In the genomic region with DNA sequence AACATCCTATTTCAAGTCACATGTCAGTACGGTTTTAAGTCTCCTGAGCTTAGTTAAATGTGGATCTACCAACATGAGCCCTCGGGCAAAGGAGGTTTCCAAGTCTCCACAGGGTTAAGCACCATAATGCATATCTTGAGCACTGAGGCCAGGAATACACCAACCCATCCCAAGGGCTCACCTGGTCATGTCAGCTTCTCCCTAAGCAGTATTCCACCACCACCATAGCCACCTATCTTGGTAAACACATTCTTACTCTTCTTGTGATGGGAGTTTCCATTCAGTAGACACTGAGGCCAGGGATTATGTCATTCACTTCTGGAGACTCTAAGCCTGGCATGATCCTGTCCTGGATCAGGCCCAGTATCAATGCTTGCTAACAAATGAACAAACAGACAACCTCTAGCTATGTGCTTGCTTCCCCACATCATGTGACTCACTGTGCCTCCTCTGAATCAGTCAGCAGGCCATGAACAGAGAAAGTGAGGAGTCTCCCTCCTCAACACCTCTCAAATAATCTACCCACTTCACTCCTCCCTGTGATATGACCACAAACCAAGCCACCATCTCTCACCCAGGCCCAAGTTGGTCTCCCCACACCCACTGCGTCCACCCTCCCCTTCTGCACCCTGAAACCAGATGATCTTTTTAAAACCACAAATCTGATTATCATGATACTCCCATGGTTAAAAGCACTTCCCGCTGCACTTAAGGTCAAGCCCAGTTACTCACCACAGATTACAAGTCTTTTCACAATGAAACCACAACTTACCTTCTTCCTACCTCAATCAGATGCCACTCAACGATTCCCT, we compare ENCODE assay signal across 29 cellular contexts. TPM values are rescaled to one million over a fixed set of nuclear protein-coding genes. Genes with fewer than 3 reads are reported as not detected.
DNase-seq lines count a peak whose midpoint lies in the region; ATAC-seq, FAIRE-seq and TF ChIP-seq lines count a peak whose summit lies in the region.
"Had no signal": no experiment of that assay in that cellular context is flagged by ENCODE, and none has a peak within 500 bp of the region (broad histone marks: within the 10 kb centered on the region; RNA-seq: fewer than 3 reads in every experiment).

No MANE protein-coding gene starts in this region.

- no peak overlapping the region for H3K4ac ChIP-seq in H9 (ENCODE audit: low read depth, low read length)

- ATAC-seq in HepG2 = no peak
- no peak for ATAC-seq in right lobe of liver
- no peak for ATAC-seq in HG03432 (IDR thresholded peaks at IDR 0.05; ENCODE audit: unreplicated experiment)
- ATAC-seq in T-cell (replicated peaks in 1 of 4) = no peak

- no peak overlapping the region for H4K91ac ChIP-seq in H9 (ENCODE audit: insufficient read length, low read depth, low read length)

- no peak overlapping the region for H2AFZ ChIP-seq in HepG2 (ENCODE audit: low read length)
- H2AFZ ChIP-seq in H9 (ENCODE audit: low read length) = no peak overlapping the region
- H2AFZ ChIP-seq: PC-9 had no signal

- H2BK15ac ChIP-seq in H9 (ENCODE audit: low read depth, low read length) = no peak overlapping the region

- peaks cover 16 to 52% of the 10 kb centered on the region in 2 experiments for H3K36me3 ChIP-seq in HepG2 (replicated peaks in 1 of 2; ENCODE audit: control insufficient read depth in 1 of 2, insufficient read depth in 2 of 2, low read length in 2 of 2)
- no peaks in the 10 kb centered on the region for H3K36me3 ChIP-seq in right lobe of liver
- peaks cover 65% of the 10 kb centered on the region for H3K36me3 ChIP-seq in SJCRH30
- H3K36me3 ChIP-seq: BE2C had no signal

- no peaks in the 10 kb centered on the region for H3K23me2 ChIP-seq in H9 (ENCODE audit: insufficient read length, low read depth, low read length, poor library complexity, severe bottlenecking)

- BruUV-seq in HepG2 (replicated peaks; lab: Mats Ljungman, UMichigan) = no TSS peak

- POLR2A ChIA-PET in HepG2 (lab: Yijun Ruan, JAX) (no interaction called here), T-cell (lab: Charles Lee) (no interaction called here)

- H3K4me3 ChIP-seq in HepG2 (replicated peaks in 1 of 3; ENCODE audit: insufficient read depth in 1 of 3, low read depth in 2 of 3, low read length in 3 of 3) (peak overlapping the region in 1 of 3 experiments; percentile 6; a peak in 1 of 6 replicates), right lobe of liver (no peak overlapping the region), SJCRH30 (no peak overlapping the region), fibroblast of mammary gland (ENCODE audit: control insufficient read depth, low read depth, low read length) (no peak overlapping the region)
- H3K4me3 ChIP-seq: PC-9 had no signal

- H3K4me1 Mint-ChIP-seq in H9 (no peaks in the 10 kb centered on the region), T-cell (no peaks in the 10 kb centered on the region)
- H3K4me1 Mint-ChIP-seq: CD8-positive, alpha-beta memory T cell had no signal

- peaks cover 94 to 98% of the 10 kb centered on the region in 2 experiments for H3K9me3 Mint-ChIP-seq in H9
- H3K9me3 Mint-ChIP-seq in T-cell = peaks cover 31 to 45% (median 38%) of the 10 kb centered on the region in 3 donors

- TF ChIP-seq CTCF in HepG2 (CRISPR knock-in tag; IDR thresholded peaks at IDR 0.05) (no peak), right lobe of liver (IDR thresholded peaks at IDR 0.05) (no peak), fibroblast of mammary gland (conservative IDR thresholded peaks at IDR 0.05; ENCODE audit: control insufficient read depth, insufficient read depth, low read depth, low read length) (no peak), H9 (conservative IDR thresholded peaks at IDR 0.05) (no peak)

- WGBS in HepG2 (ENCODE audit: low lambda C conversion rate) = 46% methylated on average over 4 of the region's 5 CpGs
- 48% methylated on average over 4 of the region's 5 CpGs for WGBS in right lobe of liver (ENCODE audit: insufficient coverage, low coverage, low lambda C conversion rate, missing lambda C conversion rate)
- WGBS in H9 (ENCODE audit: extremely low coverage, insufficient read length, low lambda C conversion rate) = no CpG with 5 or more reads among the region's 5 CpGs

- H3K27ac ChIP-seq in HepG2 (ENCODE audit: extremely low read length, insufficient read depth, low read length) = no peak overlapping the region
- H3K27ac ChIP-seq in right lobe of liver = no peak overlapping the region
- H3K27ac ChIP-seq in SJCRH30 = peak overlapping the region; percentile 40
- no peak overlapping the region for H3K27ac ChIP-seq in H9 (ENCODE audit: insufficient read length, low read depth, low read length)
- H3K27ac ChIP-seq: 22Rv1, PC-9 had no signal

- DNase-seq in HepG2 (ENCODE audit: low spot score) (no peak), right lobe of liver (no peak), SJCRH30 (peak; percentile 50 to 73), fibroblast of mammary gland (ENCODE audit: low read depth) (peak; percentile 1), H9 (no peak), T-cell (no peak)
- no peak for DNase-seq in effector CD8-positive, alpha-beta T cell (lab: John Stamatoyannopoulos, UW)
- DNase-seq: BE2C; CD8-positive, alpha-beta memory T cell; DMS79 treated with DMSO at 0.1 percent for 48 hours; KBM-7; MM.1S; NCI-H1092 treated with DMSO at 0.1 percent for 48 hours; NCI-H1436; NCI-H187; NCI-H2171 treated with DMSO at 0.1 percent for 48 hours; NCI-H345; NCI-H510A treated with DMSO at 0.1 percent for 48 hours; NCI-H748 treated with DMSO at 0.1 percent for 48 hours; PC-9; RPMI8226; SHP77 had no signal

- H3K9ac ChIP-seq in HepG2 (ENCODE audit: insufficient read depth, low read depth, low read length) = no peak overlapping the region
- no peak overlapping the region for H3K9ac ChIP-seq in H9 (ENCODE audit: extremely low read depth, insufficient read length, low read length)

- H3T11ph ChIP-seq in H9 (ENCODE audit: low read length) = no peak overlapping the region

- H3K27me3 ChIP-seq in HepG2 (ENCODE audit: control insufficient read depth in 1 of 2, insufficient read depth in 2 of 2, low read length in 2 of 2) (no peaks in the 10 kb centered on the region), right lobe of liver (no peaks in the 10 kb centered on the region), SJCRH30 (no peaks in the 10 kb centered on the region), H9 (ENCODE audit: insufficient read depth, low read length) (no peaks in the 10 kb centered on the region)
- H3K27me3 ChIP-seq: BE2C had no signal

- peaks cover 94% of the 10 kb centered on the region for H3K79me2 ChIP-seq in HepG2 (ENCODE audit: insufficient read depth, low read length)
- no peaks in the 10 kb centered on the region for H3K79me2 ChIP-seq in H9 (ENCODE audit: insufficient read depth, low read length)

- H3K4me1 ChIP-seq in HepG2 (ENCODE audit: insufficient read depth, low read length) (peaks cover 67% of the 10 kb centered on the region), right lobe of liver (peaks cover 0 to 9% (median 0%) of the 10 kb centered on the region in 4 donors), SJCRH30 (peaks cover 28% of the 10 kb centered on the region), H9 (ENCODE audit: insufficient read depth, low read length) (no peaks in the 10 kb centered on the region)
- H3K4me1 ChIP-seq: BE2C had no signal

- TF ChIP-seq EP300 in HepG2 (IDR thresholded peaks at IDR 0.05; ENCODE audit: low read depth in 2 of 2, low read length in 2 of 2) (no peak), HepG2 (CRISPR knock-in tag; IDR thresholded peaks at IDR 0.05; ENCODE audit: borderline replicate concordance) (no peak)

- in situ Hi-C loops in HepG2 (cut with HindIII; ENCODE audit: extremely low pct_ligation_motif_present, low pct_unique_long_range_greater_than_20kb) = loop anchor here (10.0 kb wide), 1 partner anchor 230 kb away; no protein-coding TSS in a partner anchor

- TF ChIP-seq POLR2A in HepG2 (IDR thresholded peaks at IDR 0.05; ENCODE audit: insufficient read depth in 1 of 2, low read depth in 2 of 2, low read length in 2 of 2) = peak in 1 of 2 experiments; percentile 45; a peak in 1 of 4 replicates
- TF ChIP-seq POLR2A in right lobe of liver (IDR thresholded peaks at IDR 0.05) = no peak

- H3K9me3 ChIP-seq in HepG2 (ENCODE audit: low read length) = no peaks in the 10 kb centered on the region
- H3K9me3 ChIP-seq in right lobe of liver = no peaks in the 10 kb centered on the region
- peaks cover 2% of the 10 kb centered on the region; the same call in 1 of the 2 replicates for H3K9me3 ChIP-seq in SJCRH30 (replicated peaks)
- H3K9me3 ChIP-seq in H9 (ENCODE audit: control insufficient read depth, low read depth, low read length) = peaks cover 74% of the 10 kb centered on the region

- no peak for TF ChIP-seq RAD21 in HepG2 (CRISPR knock-in tag; IDR thresholded peaks at IDR 0.05)

- H4K5ac ChIP-seq in H9 (ENCODE audit: insufficient read length, low read depth, low read length) = no peak overlapping the region

- CTCF ChIA-PET in HepG2 (lab: Yijun Ruan, JAX; ENCODE audit: low intra/inter-chr PET ratio, low total read pairs) = no interaction called here
- CTCF ChIA-PET in T-cell (lab: Charles Lee) = no interaction called here

- no peak overlapping the region for H3K56ac ChIP-seq in H9 (ENCODE audit: insufficient read length, low read depth, low read length)

- H3K14ac ChIP-seq in H9 (ENCODE audit: insufficient read depth, low read length) = no peak overlapping the region

- H3K79me1 ChIP-seq in H9 (ENCODE audit: insufficient read depth, low read depth, low read length, poor library complexity, severe bottlenecking) = no peaks in the 10 kb centered on the region

- no peak overlapping the region for H4K8ac ChIP-seq in H9 (replicated peaks; ENCODE audit: insufficient read length, low read depth, low read length)

- intact Hi-C loops in HepG2 (cut with micrococcal nuclease; ENCODE audit: unreplicated experiment) (no loop called here), right lobe of liver (cut with DNase I) (no loop called here)

- no peak overlapping the region; a peak in 1 of 7 replicates for H3K27ac Mint-ChIP-seq in H9
- H3K27ac Mint-ChIP-seq in T-cell = no peak overlapping the region
- H3K27ac Mint-ChIP-seq: CD14-positive monocyte; CD8-positive, alpha-beta memory T cell had no signal

- no peak overlapping the region for H2BK12ac ChIP-seq in H9 (ENCODE audit: insufficient read length, low read depth, low read length)

- H2BK20ac ChIP-seq in H9 (ENCODE audit: low read depth, low read length, poor library complexity, severe bottlenecking) = no peak overlapping the region

- no peak overlapping the region for H3K18ac ChIP-seq in H9 (ENCODE audit: insufficient read length, low read depth, low read length)

- H4K20me1 ChIP-seq in HepG2 (ENCODE audit: insufficient read depth, low read length) = peaks cover 97% of the 10 kb centered on the region
- no peaks in the 10 kb centered on the region for H4K20me1 ChIP-seq in H9 (ENCODE audit: control insufficient read depth, insufficient read depth, insufficient read length)

- no peak overlapping the region for H2BK120ac ChIP-seq in H9 (ENCODE audit: low read depth, low read length, poor library complexity, severe bottlenecking)

- H3K4me3 Mint-ChIP-seq in H9 (no peak overlapping the region; a peak in 1 of 5 replicates), T-cell (no peak overlapping the region)
- H3K4me3 Mint-ChIP-seq: CD14-positive monocyte; CD8-positive, alpha-beta memory T cell had no signal

- H2AK5ac ChIP-seq in H9 (ENCODE audit: insufficient read length, low read length) = no peak overlapping the region

- H3K4me2 ChIP-seq in HepG2 (ENCODE audit: low read depth, low read length) (peak overlapping the region; percentile 23), H9 (ENCODE audit: insufficient read depth, insufficient read length, low read length) (no peak overlapping the region)
- H3K4me2 ChIP-seq: PC-9 had no signal

- no peak overlapping the region for H2BK5ac ChIP-seq in H9 (ENCODE audit: insufficient read length, low read length)

- no peak overlapping the region for H3K23ac ChIP-seq in H9 (ENCODE audit: insufficient read length, low read depth, low read length)

- H3K36me3 Mint-ChIP-seq in H9 (ENCODE audit: insufficient read depth in 1 of 3, low read depth in 3 of 3) = peaks cover 20 to 44% (median 40%) of the 10 kb centered on the region in 3 experiments; a peak in 6 of 7 replicates
- no peaks in the 10 kb centered on the region for H3K36me3 Mint-ChIP-seq in T-cell

- H3K27me3 Mint-ChIP-seq in H9 (ENCODE audit: low read depth) = peaks cover 8% of the 10 kb centered on the region
- peaks cover 8 to 17% of the 10 kb centered on the region in 2 donors for H3K27me3 Mint-ChIP-seq in T-cell

- no peak for FAIRE-seq in HepG2 (lab: Jason Lieb, UNC)
- FAIRE-seq: GM19239, H54, HTR-8/SVneo had no signal

RNA-seq across cellular contexts. Expression of gene PEG3, which starts 5.8 kb away (rescaled TPM):
- total RNA-seq in HepG2 (2016; rRNA removed; fragmentation: Illumina TruSeq; extraction: Trizol) (394 and 704 TPM in 2 replicates), right lobe of liver (1 to 10 TPM; 3.0 to 9.5 (median 6.5) TPM), H9 (2021) (not detected in 2 replicates), T-cell (1 to 10 TPM in 1 of 5 donors, under 1 TPM in 3, not detected in 1; 0.09 to 1.5 (median 0.49) TPM)
- total RNA-seq in HepG2 (2016; cell fraction: cytosol; rRNA removed; fragmentation: Illumina TruSeq; extraction: Trizol; ENCODE audit: low read depth) = 17.7 and 23.7 TPM in 2 replicates
- 382 and 653 TPM in 2 replicates for total RNA-seq in HepG2 (2016; cell fraction: insoluble cytoplasmic fraction; rRNA removed; fragmentation: Illumina TruSeq; extraction: Trizol)
- 115 and 127 TPM in 2 replicates for total RNA-seq in HepG2 (2016; cell fraction: membrane; rRNA removed; fragmentation: Illumina TruSeq; extraction: Trizol)
- total RNA-seq in HepG2 (2016; cell fraction: nucleus; rRNA removed; fragmentation: Illumina TruSeq; extraction: Trizol) = 396 and 431 TPM in 2 replicates
- 207 and 217 TPM in 2 replicates for polyA plus RNA-seq in HepG2 (2011; rRNA removed)
- 149 and 189 TPM in 2 replicates for polyA plus RNA-seq in HepG2 (2011; cell fraction: cytosol; rRNA removed)
- polyA plus RNA-seq in HepG2 (2011; cell fraction: nucleus; rRNA removed) = 427 and 442 TPM in 2 replicates
- 320 and 326 TPM in 2 replicates for polyA plus RNA-seq in HepG2 (2012)
- polyA plus RNA-seq in HepG2 (2016; cell fraction: cytosol; fragmentation: Illumina TruSeq; extraction: Trizol; ENCODE audit: low read depth) = 19.8 and 21.8 TPM in 2 replicates
- 400 and 409 TPM in 2 replicates for polyA plus RNA-seq in HepG2 (2016; cell fraction: insoluble cytoplasmic fraction; fragmentation: Illumina TruSeq; extraction: Trizol; ENCODE audit: low read depth)
- polyA plus RNA-seq in HepG2 (2016; cell fraction: membrane; fragmentation: Illumina TruSeq; extraction: Trizol; ENCODE audit: low read depth) = 62.9 and 76.9 TPM in 2 replicates
- 445 and 465 TPM in 2 replicates for polyA plus RNA-seq in HepG2 (2016; cell fraction: nucleus; fragmentation: Illumina TruSeq; extraction: Trizol; ENCODE audit: insufficient read depth, low read depth)
- polyA minus RNA-seq in HepG2 (2011; rRNA and poly(A)+ RNA removed; ENCODE audit: low replicate concordance) = 0.16 and 469 TPM in 2 replicates
- polyA minus RNA-seq in HepG2 (2011; cell fraction: cytosol; rRNA and poly(A)+ RNA removed) = 545 and 624 TPM in 2 replicates
- polyA minus RNA-seq in HepG2 (2011; cell fraction: nucleus; rRNA and poly(A)+ RNA removed) = 580 and 741 TPM in 2 replicates
- 501 and 545 TPM in 2 replicates for total RNA-seq in SJCRH30 (2014; rRNA removed; shearing (Covaris generic))
- total RNA-seq: CD8-positive, alpha-beta memory T cell; LHCN-M2; PC-9 had no signal
- polyA plus RNA-seq: CD8-positive, alpha-beta memory T cell had no signal

RNA-seq across cellular contexts. Expression of gene ZIM2, which starts 5.8 kb away (rescaled TPM):
- total RNA-seq in HepG2 (2016; rRNA removed; fragmentation: Illumina TruSeq; extraction: Trizol) = 4.4 and 10.3 TPM in 2 replicates
- total RNA-seq in HepG2 (2016; cell fraction: cytosol; rRNA removed; fragmentation: Illumina TruSeq; extraction: Trizol; ENCODE audit: low read depth) = 16.0 and 17.5 TPM in 2 replicates
- 4.3 and 9.2 TPM in 2 replicates for total RNA-seq in HepG2 (2016; cell fraction: insoluble cytoplasmic fraction; rRNA removed; fragmentation: Illumina TruSeq; extraction: Trizol)
- 9.9 and 10.9 TPM in 2 replicates for total RNA-seq in HepG2 (2016; cell fraction: membrane; rRNA removed; fragmentation: Illumina TruSeq; extraction: Trizol)
- 23.7 and 33.0 TPM in 2 replicates for total RNA-seq in HepG2 (2016; cell fraction: nucleus; rRNA removed; fragmentation: Illumina TruSeq; extraction: Trizol)
- 5.4 and 7.2 TPM in 2 replicates for polyA plus RNA-seq in HepG2 (2011; rRNA removed)
- polyA plus RNA-seq in HepG2 (2011; cell fraction: cytosol; rRNA removed) = 2.3 TPM in 2 replicates
- 14.9 and 17.2 TPM in 2 replicates for polyA plus RNA-seq in HepG2 (2011; cell fraction: nucleus; rRNA removed)
- polyA plus RNA-seq in HepG2 (2012) = 2.8 and 4.3 TPM in 2 replicates
- not detected in 2 replicates for polyA plus RNA-seq in HepG2 (2016; cell fraction: cytosol; fragmentation: Illumina TruSeq; extraction: Trizol; ENCODE audit: low read depth)
- 0.98 and 1.3 TPM in 2 replicates for polyA plus RNA-seq in HepG2 (2016; cell fraction: insoluble cytoplasmic fraction; fragmentation: Illumina TruSeq; extraction: Trizol; ENCODE audit: low read depth)
- not detected in 2 replicates for polyA plus RNA-seq in HepG2 (2016; cell fraction: membrane; fragmentation: Illumina TruSeq; extraction: Trizol; ENCODE audit: low read depth)
- polyA plus RNA-seq in HepG2 (2016; cell fraction: nucleus; fragmentation: Illumina TruSeq; extraction: Trizol; ENCODE audit: insufficient read depth, low read depth) = 13.4 and 15.3 TPM in 2 replicates
- polyA minus RNA-seq in HepG2 (2011; rRNA and poly(A)+ RNA removed; ENCODE audit: low replicate concordance) = 18.0 TPM in 1 of 2 replicates, not detected in the other
- polyA minus RNA-seq in HepG2 (2011; cell fraction: cytosol; rRNA and poly(A)+ RNA removed) = 6.6 and 8.2 TPM in 2 replicates
- polyA minus RNA-seq in HepG2 (2011; cell fraction: nucleus; rRNA and poly(A)+ RNA removed) = 75.7 and 113 TPM in 2 replicates
- total RNA-seq in right lobe of liver = 1 to 10 TPM in 1 of 6 experiments, under 1 TPM in 1, not detected in 4; 0.22 to 1.8 TPM
- 7.1 and 8.9 TPM in 2 replicates for total RNA-seq in SJCRH30 (2014; rRNA removed; shearing (Covaris generic))
- total RNA-seq in H9 (2021) = not detected in 2 replicates
- not detected for total RNA-seq in T-cell
- total RNA-seq: CD8-positive, alpha-beta memory T cell; LHCN-M2; PC-9 had no signal
- polyA plus RNA-seq: CD14-positive monocyte; CD8-positive, alpha-beta memory T cell had no signal

Comparison
In these comparisons a context has a peak if more than half of its experiments do, and no peak if none do; other contexts are left out.
1. DNase-seq: peak in SJCRH30 (2 of 2) and fibroblast of mammary gland (single experiment); none in HepG2 (single experiment), right lobe of liver (0 of 3), H9 (single experiment), T-cell (0 of 34) and effector CD8-positive, alpha-beta T cell (single experiment).